In genomic region chr2:191677646-191678436, GRCh38 we compare ENCODE assay signal across 8 cellular contexts. TPM values are rescaled to one million over a fixed set of nuclear protein-coding genes. Genes with fewer than 3 reads are reported as not detected.
DNase-seq lines count a peak whose midpoint lies in the region; ATAC-seq and TF ChIP-seq lines count a peak whose summit lies in the region.

TSS of gene NABP1 (plus strand) at chr2:191678136. CDS start at chr2:191678615, 479 bp downstream.

- 0 out of 2 replicates have a peak within 1 kb of the TSS, but pooled peaks have one; percentile 2 for H2BK20ac ChIP-seq in IMR-90 (ENCODE audit: low read depth, low read length)

- CTCF ChIA-PET in IMR-90 (lab: Yijun Ruan, JAX), result interaction anchor here (1.3 kb wide), 1 partner anchor 16 kb away, joined by 3 read pairs; no protein-coding TSS in a partner anchor
- CTCF ChIA-PET in OCI-LY7 (lab: Charles Lee; ENCODE audit: unreplicated experiment), result interaction anchor here (0.5 to 0.9 kb wide), 2 partner anchors 58 to 111 kb away, joined by 3 read pairs; no protein-coding TSS in a partner anchor

- H2BK15ac ChIP-seq in IMR-90 (ENCODE audit: low read depth, low read length), result peak within 1 kb of the TSS; percentile 33; the same call in 2 of the 3 replicates

- H3K79me1 ChIP-seq in IMR-90 (ENCODE audit: low read depth in 1 of 2, low read length in 2 of 2), result peaks cover 4 to 26% of the 10 kb centered on the region in 2 experiments; a peak in 2 of 4 replicates

- H3K56ac ChIP-seq in IMR-90 (ENCODE audit: extremely low read depth, insufficient read depth, low read length), result peak within 1 kb of the TSS; percentile 97

- H3K4me1 Mint-ChIP-seq in endothelial cell (ENCODE audit: unreplicated experiment), result peaks cover 27% of the 10 kb centered on the region

- H3K9me3 Mint-ChIP-seq in endothelial cell (ENCODE audit: unreplicated experiment), result no peaks in the 10 kb centered on the region

- TF ChIP-seq RAD21 in IMR-90 (IDR thresholded peaks at IDR 0.05; ENCODE audit: low read length), result peak; percentile 26

- POLR2A ChIA-PET in IMR-90 (lab: Charles Lee; ENCODE audit: unreplicated experiment), result interaction anchor here (0.5 to 3.0 kb wide), 24 partner anchors 8 to 413 kb away, joined by 3 to 57 read pairs (median 6); no protein-coding TSS in a partner anchor
- POLR2A ChIA-PET in OCI-LY7 (lab: Charles Lee), result interaction anchor here (0.7 to 5.0 kb wide), 13 partner anchors 8 to 797 kb away, joined by 3 to 54 read pairs (median 5); partner anchors contain the start of gene GLS

- H3K14ac ChIP-seq in IMR-90 (replicated peaks; ENCODE audit: low read depth, low read length), result peak within 1 kb of the TSS; percentile 97

- H2BK5ac ChIP-seq in IMR-90 (ENCODE audit: low read depth, low read length, poor library complexity, severe bottlenecking), result peak within 1 kb of the TSS; percentile 96

- peak within 1 kb of the TSS; percentile 93 for H3K4ac ChIP-seq in IMR-90 (ENCODE audit: low read depth, low read length)

- H3K4me3 ChIP-seq in IMR-90 (ENCODE audit: insufficient read depth, low read depth, low read length), result peak within 1 kb of the TSS; percentile 73
- peak within 1 kb of the TSS; percentile 84 for H3K4me3 ChIP-seq in OCI-LY7 (ENCODE audit: low read depth, low read length, poor library complexity, severe bottlenecking)

- WGBS in IMR-90 (ENCODE audit: extremely low coverage in 2 of 2, insufficient read length in 1 of 2), 2 experiments, result 3% methylated on average over 9 of the region's 66 CpGs; no CpG with 5 or more reads in 1 of the 2 experiments

- H3K36me3 ChIP-seq in IMR-90 (ENCODE audit: control insufficient read depth, insufficient read depth, low read length) (peaks cover 5% of the 10 kb centered on the region), OCI-LY7 (ENCODE audit: insufficient read depth, low read length) (peaks cover 23% of the 10 kb centered on the region)

- no peaks in the 10 kb centered on the region for H3K27me3 ChIP-seq in IMR-90 (ENCODE audit: control insufficient read depth, insufficient read depth, low read length)

- peak within 1 kb of the TSS; percentile 93 for H3K4me3 Mint-ChIP-seq in endothelial cell (ENCODE audit: unreplicated experiment)

- peak; percentile 100 for TF ChIP-seq POLR2A in IMR-90 (IDR thresholded peaks at IDR 0.05; ENCODE audit: low read depth, low read length)

- in situ Hi-C loops in IMR-90 (cut with MboI; ENCODE audit: low sequenced_read_pairs), result no loop called here

- TF ChIP-seq CTCF in IMR-90 (conservative IDR thresholded peaks at IDR 0.05; ENCODE audit: low read depth, low read length) (no peak), OCI-LY7 (conservative IDR thresholded peaks at IDR 0.05; ENCODE audit: low read length) (no peak), endothelial cell (IDR thresholded peaks at IDR 0.05; ENCODE audit: unreplicated experiment) (no peak)

- intact Hi-C loops in IMR-90 (cut with micrococcal nuclease), result loop anchor here (1.0 kb wide), 1 partner anchor 43 kb away; no protein-coding TSS in a partner anchor
- intact Hi-C loops in OCI-LY7 (cut with micrococcal nuclease; ENCODE audit: unreplicated experiment), result loop anchor here (2.0 to 5.0 kb wide), 6 partner anchors 53 to 1146 kb away; partner anchors contain the start of genes GLS, NAB1 and NEMP2

- BruUV-seq in IMR-90 (replicated peaks; lab: Mats Ljungman, UMichigan), result no TSS peak
- no TSS peak for BruUV-seq in OCI-LY7 (replicated peaks; lab: Mats Ljungman, UMichigan)

- H3K27ac ChIP-seq in IMR-90 (ENCODE audit: insufficient read depth, low read length) (peak within 1 kb of the TSS; percentile 89), OCI-LY7 (ENCODE audit: low read depth, low read length, poor library complexity, severe bottlenecking) (peak within 1 kb of the TSS; percentile 59)

- peak within 1 kb of the TSS; percentile 89 for H4K91ac ChIP-seq in IMR-90 (ENCODE audit: insufficient read depth, low read depth, low read length)

- H3K4me1 ChIP-seq in IMR-90 (ENCODE audit: control insufficient read depth, insufficient read depth, low read length) (peaks cover 5% of the 10 kb centered on the region; the same call in 1 of the 2 replicates), OCI-LY7 (ENCODE audit: insufficient read depth, low read length, poor library complexity, severe bottlenecking) (peaks cover 47% of the 10 kb centered on the region)

- H3K23ac ChIP-seq in IMR-90 (ENCODE audit: low read depth, low read length), result peak within 1 kb of the TSS; percentile 94

- H4K8ac ChIP-seq in IMR-90 (ENCODE audit: low read depth in 2 of 2, low read length in 2 of 2), result peak within 1 kb of the TSS; percentile 90 to 91

- dilution Hi-C loops in IMR-90 (cut with HindIII; ENCODE audit: low sequenced_read_pairs, unreplicated experiment), result no loop called here

- peaks cover 4% of the 10 kb centered on the region for H3K36me3 Mint-ChIP-seq in endothelial cell (ENCODE audit: low read depth, unreplicated experiment)

- no peaks in the 10 kb centered on the region; the same call in 1 of the 2 replicates for H3K9me1 ChIP-seq in IMR-90 (ENCODE audit: insufficient read depth, low read length)

- H2AK9ac ChIP-seq in IMR-90 (replicated peaks; ENCODE audit: low read depth, low read length, poor library complexity), result peak within 1 kb of the TSS; percentile 98

- H3K27ac Mint-ChIP-seq in endothelial cell (ENCODE audit: unreplicated experiment), result peak within 1 kb of the TSS; percentile 96

- peak within 1 kb of the TSS; percentile 87 for H3K18ac ChIP-seq in IMR-90 (ENCODE audit: low read depth, low read length)

- H3K27me3 Mint-ChIP-seq in endothelial cell (ENCODE audit: unreplicated experiment), result peaks cover 13% of the 10 kb centered on the region

- no peaks in the 10 kb centered on the region for H3K9me2 ChIP-seq in OCI-LY7 (ENCODE audit: insufficient read depth, low read length)

- peak within 1 kb of the TSS; percentile 90 for H4K5ac ChIP-seq in IMR-90 (ENCODE audit: low read depth, low read length)

- H2BK120ac ChIP-seq in IMR-90 (ENCODE audit: low read depth, low read length), result peak within 1 kb of the TSS; percentile 62

- peak within 1 kb of the TSS; percentile 98 for H3K4me2 ChIP-seq in IMR-90 (ENCODE audit: low read depth, low read length)
- peak within 1 kb of the TSS; percentile 94 for H3K4me2 ChIP-seq in OCI-LY7 (ENCODE audit: low read length)

- H3K9me3 ChIP-seq in IMR-90 (ENCODE audit: control insufficient read depth, insufficient read depth, low read length), result no peaks in the 10 kb centered on the region
- H3K9me3 ChIP-seq in OCI-LY7 (ENCODE audit: low read length), result peaks cover 6% of the 10 kb centered on the region; the same call in 1 of the 2 replicates

- peak; percentile 95 for DNase-seq in DMS 273 treated with DMSO at 0.1 percent for 48 hours (lab: John Stamatoyannopoulos, UW)
- DNase-seq in IMR-90, result peak; percentile 97
- DNase-seq in OCI-LY7 (ENCODE audit: low spot score), result peak; percentile 97
- peak; percentile 98 for DNase-seq in activated CD8-positive, alpha-beta memory T cell treated with anti-CD3 and anti-CD28 coated beads, Interleukin-2, amount 50 U/mL, for 48 hours
- DNase-seq in endothelial cell (ENCODE audit: low spot score), result peak; percentile 98
- DNase-seq in midbrain (lab: John Stamatoyannopoulos, UW), result peak; percentile 99
- peak; percentile 97 to 98 for DNase-seq in stimulated activated CD8-positive, alpha-beta memory T cell treated with anti-CD3 and anti-CD28 coated beads, Interleukin-15, amount 100 ng/mL, for 48 hours (ENCODE audit: low read depth in 2 of 2)

- H3K79me2 ChIP-seq in OCI-LY7 (ENCODE audit: insufficient read depth, low read depth, low read length), result peaks cover 37% of the 10 kb centered on the region; the same call in 1 of the 2 replicates

- peak within 1 kb of the TSS; percentile 87 for H3K9ac ChIP-seq in IMR-90 (ENCODE audit: low read depth, low read length)

- H2AFZ ChIP-seq in IMR-90 (replicated peaks; ENCODE audit: low read length, poor library complexity), result peak within 1 kb of the TSS; percentile 79
- H2AFZ ChIP-seq in OCI-LY7 (ENCODE audit: low read length), result peak within 1 kb of the TSS; percentile 69

- ATAC-seq in GM21528 (IDR thresholded peaks at IDR 0.05; ENCODE audit: low FRiP score, unreplicated experiment) (peak; percentile 70), IMR-90 (ENCODE audit: low read depth) (peak; percentile 95)

- H4K20me1 ChIP-seq in IMR-90 (ENCODE audit: insufficient read depth, low read length), result peaks cover 4% of the 10 kb centered on the region; the same call in 1 of the 2 replicates
- peaks cover 5% of the 10 kb centered on the region; the same call in 1 of the 2 replicates for H4K20me1 ChIP-seq in OCI-LY7 (ENCODE audit: insufficient read depth, low read length)

- peak within 1 kb of the TSS; percentile 84 for H2AK5ac ChIP-seq in IMR-90 (ENCODE audit: low read depth, low read length)

TF ChIP-seq in IMR-90, 13 proteins besides CTCF, POLR2A, EP300 and RAD21:
- TF ChIP-seq MAZ (IDR thresholded peaks at IDR 0.05; ENCODE audit: borderline replicate concordance, low read depth, low read length), result peak; percentile 95; the same call in 1 of the 2 replicates
- TF ChIP-seq MXI1 (IDR thresholded peaks at IDR 0.05; ENCODE audit: borderline replicate concordance, low read depth, low read length), result peak; percentile 91
- TF ChIP-seq BHLHE40 (IDR thresholded peaks at IDR 0.05; ENCODE audit: low read depth, low read length), result peak; percentile 81; the same call in 1 of the 2 replicates
- peak; percentile 33; the same call in 1 of the 2 replicates for TF ChIP-seq USF2 (IDR thresholded peaks at IDR 0.05; ENCODE audit: low read depth, low read length)
- TF ChIP-seq SMC3 (IDR thresholded peaks at IDR 0.05; ENCODE audit: low read depth, low read length), result no peak
TF ChIP-seq in IMR-90: peak in this region for 4.

RNA-seq across cellular contexts. Expression of gene NABP1, which starts in this region (rescaled TPM):
- total RNA-seq in IMR-90 (2012; rRNA removed) (57.7 and 141 TPM in 2 replicates), OCI-LY7 (2022) (36.0 and 42.5 TPM in 2 replicates), endothelial cell (ENCODE audit: unreplicated experiment) (20.5 TPM)
- polyA plus RNA-seq in IMR-90 (2012; rRNA removed), result 46.3 and 73.3 TPM in 2 replicates
- polyA plus RNA-seq in IMR-90 (2012; cell fraction: cytosol; rRNA removed), result 8.2 and 11.9 TPM in 2 replicates
- polyA plus RNA-seq in IMR-90 (2012; cell fraction: nucleus; rRNA removed; ENCODE audit: low replicate concordance), result 124 and 666 TPM in 2 replicates
- total RNA-seq in OCI-LY7 (2014; rRNA removed; shearing (Covaris generic)), result 16.7 and 18.9 TPM in 2 replicates

Comparison
In these comparisons a context has a peak if more than half of its experiments do, and no peak if none do; other contexts are left out.
1. Peak in every context shown above with its lines: DNase-seq, ATAC-seq, H3K4me3 ChIP-seq and H3K27ac ChIP-seq.